In genomic region chr2:158743466-158743865, GRCh38 we compare ENCODE assay signal across 26 cellular contexts.
"Had no signal": no experiment of that assay in that cellular context is flagged by ENCODE, and none has a peak within 500 bp of the region (broad histone marks: within the 10 kb centered on the region; RNA-seq: fewer than 3 reads in every experiment).

No MANE protein-coding gene starts in this region.

- H3K9me3 ChIP-seq: Peyer's patch, SJSA1 had no signal

- H3K36me3 ChIP-seq: brain microvascular endothelial cell, Peyer's patch, SJSA1 had no signal

- H3K27ac ChIP-seq: brain microvascular endothelial cell, Peyer's patch, SJSA1, VCaP had no signal

- H3K4me3 ChIP-seq: K562, Peyer's patch, SJSA1 had no signal

- H3K4me1 ChIP-seq: Peyer's patch had no signal

- H3K27me3 ChIP-seq: Peyer's patch had no signal

- DNase-seq: activated CD4-positive, alpha-beta memory T cell treated with anti-CD3 and anti-CD28 coated beads for 36 hours; activated CD4-positive, alpha-beta T cell treated with anti-CD3 and anti-CD28 coated beads, Interleukin-2, amount 10 ng/mL, durations not matched to agents 7 days and 5 days; activated CD4-positive, CD25-positive, alpha-beta regulatory T cell; activated CD8-positive, alpha-beta memory T cell treated with anti-CD3 and anti-CD28 coated beads for 24 hours; activated effector memory CD4-positive, alpha-beta T cell treated with anti-CD3 and anti-CD28 coated beads, Interleukin-2, amount 50 U/mL, for 16 hours; activated naive CD4-positive, alpha-beta T cell treated with Interleukin-2 at 50 U/mL for 16 hours; activated naive CD8-positive, alpha-beta T cell treated with anti-CD3 and anti-CD28 coated beads, Interleukin-2, amount 50 U/mL, for 24 hours; activated T-cell treated with anti-CD3 and anti-CD28 coated beads, Interleukin-2, amount 50 U/mL, for 4 hours; amygdala; brain microvascular endothelial cell; cerebellar nuclear complex; Karpas-422; NCI-H1048; NCI-H146; NCI-H187 treated with DMSO at 0.1 percent for 48 hours; NCI-H2081 treated with DMSO at 0.1 percent for 48 hours; NCI-H526; NCI-H774; NK-92 treated with Interleukin-12 subunit alpha and Interleukin-12 subunit beta, amount 100 ng/mL, for 24 hours; Peyer's patch; SHP77; T-cell; T-helper 2 cell had no signal
